13 cellular contexts compared by ENCODE assay signal in genomic region chr17:18129041-18129502, GRCh38. TPM values are rescaled to one million over a fixed set of nuclear protein-coding genes. Genes with fewer than 3 reads are reported as not detected.
DNase-seq lines count a peak whose midpoint lies in the region; ATAC-seq and TF ChIP-seq lines count a peak whose summit lies in the region.
"Had no signal": no experiment of that assay in that cellular context is flagged by ENCODE, and none has a peak within 500 bp of the region (broad histone marks: within the 10 kb centered on the region; RNA-seq: fewer than 3 reads in every experiment).

No MANE protein-coding gene starts in this region.

- no peak overlapping the region for H3K27ac ChIP-seq in brain microvascular endothelial cell
- no peak overlapping the region for H3K27ac ChIP-seq in lower lobe of right lung

- DNase-seq in AG20443 (ENCODE audit: low spot score) (peak; percentile 53), MG63 (peak; percentile 35), brain microvascular endothelial cell (peak; percentile 19), lower lobe of right lung (peak; percentile 68), NCI-H345 (lab: John Stamatoyannopoulos, UW) (no peak), cardiac septum (ENCODE audit: low spot score) (no peak), omental fat pad (ENCODE audit: low spot score) (no peak)
- no peak for DNase-seq in activated naive CD4-positive, alpha-beta T cell treated with anti-CD3 and anti-CD28 coated beads, Interleukin-2, amount 50 U/mL, for 72 hours (ENCODE audit: low spot score in 2 of 2)
- DNase-seq: activated CD8-positive, alpha-beta memory T cell treated with anti-CD3 and anti-CD28 coated beads, Interleukin-2, amount 10 ng/mL, durations not matched to agents 7 days and 5 days; Caco-2; cerebellar nuclear complex; immature natural killer cell; stimulated activated naive CD4-positive, alpha-beta T cell treated with Interleukin-2 at 50 U/mL for 16 hours had no signal

- ATAC-seq in lower lobe of right lung (peak; percentile 81 to 85), omental fat pad (ENCODE audit: low FRiP score) (no peak)
- ATAC-seq in activated naive CD4-positive, alpha-beta T cell treated with anti-CD3 and anti-CD28 coated beads, Interleukin-2, amount 50 U/mL, for 72 hours: no peak
- ATAC-seq: activated CD8-positive, alpha-beta memory T cell treated with anti-CD3 and anti-CD28 coated beads, Interleukin-2, amount 10 ng/mL, durations not matched to agents 7 days and 5 days had no signal

- no peaks in the 10 kb centered on the region for H3K27me3 ChIP-seq in MG63
- no peaks in the 10 kb centered on the region for H3K27me3 ChIP-seq in brain microvascular endothelial cell (replicated peaks)
- H3K27me3 ChIP-seq in lower lobe of right lung (ENCODE audit: low read depth): no peaks in the 10 kb centered on the region

- H3K36me3 Mint-ChIP-seq in activated naive CD4-positive, alpha-beta T cell treated with anti-CD3 and anti-CD28 coated beads, Interleukin-2, amount 50 U/mL, for 72 hours: no peaks in the 10 kb centered on the region
- H3K36me3 Mint-ChIP-seq: activated CD8-positive, alpha-beta memory T cell treated with anti-CD3 and anti-CD28 coated beads, Interleukin-2, amount 10 ng/mL, durations not matched to agents 7 days and 5 days; immature natural killer cell had no signal

- H3K9me3 ChIP-seq in MG63 (no peaks in the 10 kb centered on the region), lower lobe of right lung (no peaks in the 10 kb centered on the region)
- H3K9me3 ChIP-seq: Caco-2 had no signal

- H3K4me3 ChIP-seq in MG63: no peak overlapping the region
- no peak overlapping the region for H3K4me3 ChIP-seq in brain microvascular endothelial cell (ENCODE audit: low read depth, low read length)
- no peak overlapping the region for H3K4me3 ChIP-seq in lower lobe of right lung

- no peak overlapping the region for H3K27ac Mint-ChIP-seq in activated naive CD4-positive, alpha-beta T cell treated with anti-CD3 and anti-CD28 coated beads, Interleukin-2, amount 50 U/mL, for 72 hours
- H3K27ac Mint-ChIP-seq: activated CD8-positive, alpha-beta memory T cell treated with anti-CD3 and anti-CD28 coated beads, Interleukin-2, amount 10 ng/mL, durations not matched to agents 7 days and 5 days; immature natural killer cell had no signal

- H3K36me3 ChIP-seq in MG63: no peaks in the 10 kb centered on the region
- H3K36me3 ChIP-seq in brain microvascular endothelial cell (replicated peaks): no peaks in the 10 kb centered on the region
- no peaks in the 10 kb centered on the region for H3K36me3 ChIP-seq in lower lobe of right lung

- intact Hi-C loops in lower lobe of right lung (cut with DNase I): no loop called here
- intact Hi-C loops in cardiac septum (cut with DNase I): no loop called here

- in situ Hi-C loops in brain microvascular endothelial cell (cut with HindIII; ENCODE audit: low pct_ligation_motif_present, low sequenced_read_pairs): no loop called here

- TF ChIP-seq CTCF in brain microvascular endothelial cell (IDR thresholded peaks at IDR 0.05; ENCODE audit: low read depth, low read length, missing control alignments) (no peak), lower lobe of right lung (IDR thresholded peaks at IDR 0.05) (no peak), omental fat pad (IDR thresholded peaks at IDR 0.05) (no peak)

- no peaks in the 10 kb centered on the region for H3K9me3 Mint-ChIP-seq in activated naive CD4-positive, alpha-beta T cell treated with anti-CD3 and anti-CD28 coated beads, Interleukin-2, amount 50 U/mL, for 72 hours

- H3K4me1 ChIP-seq in lower lobe of right lung: no peaks in the 10 kb centered on the region
- H3K4me1 ChIP-seq: Caco-2 had no signal

RNA-seq across cellular contexts. Expression of gene MYO15A, which starts 20.5 kb away (rescaled TPM):
- not detected in 2 replicates for total RNA-seq in MG63 (2014; rRNA removed; shearing (Covaris generic); ENCODE audit: low replicate concordance)
- total RNA-seq in lower lobe of right lung (3.3 TPM), cardiac septum (0.70 TPM), omental fat pad (1 to 10 TPM in 3 of 4 donors, under 1 TPM in 1; 0.31 to 3.9 (median 2.0) TPM)
- 1 to 10 TPM; 1.0 to 1.2 TPM for total RNA-seq in activated naive CD4-positive, alpha-beta T cell treated with anti-CD3 and anti-CD28 coated beads, Interleukin-2, amount 50 U/mL, for 72 hours
- total RNA-seq: Caco-2 had no signal

RNA-seq across cellular contexts. Expression of gene DRG2, which starts 41.3 kb away (rescaled TPM):
- total RNA-seq in MG63 (2014; rRNA removed; shearing (Covaris generic); ENCODE audit: low replicate concordance): 28.4 and 41.5 TPM in 2 replicates
- total RNA-seq in lower lobe of right lung (29.2 TPM), cardiac septum (17.8 TPM), omental fat pad (10 to 100 TPM; 31.6 to 38.1 (median 37.3) TPM)
- total RNA-seq in activated naive CD4-positive, alpha-beta T cell treated with anti-CD3 and anti-CD28 coated beads, Interleukin-2, amount 50 U/mL, for 72 hours: 10 to 100 TPM; 41.3 to 49.2 TPM

RNA-seq across cellular contexts. Expression of gene ALKBH5, which starts 54.6 kb away (rescaled TPM):
- 50.5 and 63.5 TPM in 2 replicates for total RNA-seq in MG63 (2014; rRNA removed; shearing (Covaris generic); ENCODE audit: low replicate concordance)
- 100 TPM for total RNA-seq in lower lobe of right lung
- 100 to 1,000 TPM in 1 of 2 donors, 10 to 100 TPM in 1; 79.5 to 176 TPM for total RNA-seq in activated naive CD4-positive, alpha-beta T cell treated with anti-CD3 and anti-CD28 coated beads, Interleukin-2, amount 50 U/mL, for 72 hours
- 168 TPM for total RNA-seq in cardiac septum
- total RNA-seq in omental fat pad: 10 to 100 TPM; 77.0 to 80.7 (median 80.3) TPM

Comparison
In these comparisons a context has a peak if more than half of its experiments do, and no peak if none do; other contexts are left out.
1. DNase-seq: peak in AG20443 (single experiment), MG63 (single experiment), brain microvascular endothelial cell (single experiment) and lower lobe of right lung (single experiment); none in NCI-H345 (single experiment), activated naive CD4-positive, alpha-beta T cell treated with anti-CD3 and anti-CD28 coated beads, Interleukin-2, amount 50 U/mL, for 72 hours (0 of 2), cardiac septum (single experiment) and omental fat pad (single experiment).
2. ATAC-seq: peak in lower lobe of right lung (2 of 2); none in activated naive CD4-positive, alpha-beta T cell treated with anti-CD3 and anti-CD28 coated beads, Interleukin-2, amount 50 U/mL, for 72 hours (0 of 2) and omental fat pad (single experiment).